Comparison of ENCODE assay signal across 1 cellular context in genomic region chr2:184444217-184444616, GRCh38.
TF ChIP-seq lines count a peak whose summit lies in the region.

No MANE protein-coding gene starts in this region.

TF ChIP-seq in GM12878, 131 proteins besides CTCF, POLR2A, EP300 and RAD21 (continued from another document and continues in another):
- TF ChIP-seq CUX1 (IDR thresholded peaks at IDR 0.05; ENCODE audit: insufficient replicate concordance, low read depth, low read length): no peak
- TF ChIP-seq HSF1 (IDR thresholded peaks at IDR 0.05; ENCODE audit: low read depth, low read length): no peak
- no peak for TF ChIP-seq NKRF (conservative IDR thresholded peaks at IDR 0.05)
- TF ChIP-seq ZBED1 (IDR thresholded peaks at IDR 0.05; ENCODE audit: borderline replicate concordance): no peak
- no peak for TF ChIP-seq ZNF24 (IDR thresholded peaks at IDR 0.05)
- no peak for TF ChIP-seq SREBF2 (IDR thresholded peaks at IDR 0.05; ENCODE audit: low read length)
- TF ChIP-seq CREM (IDR thresholded peaks at IDR 0.05; ENCODE audit: low read depth): peak; percentile 44; the same call in 1 of the 2 replicates
- TF ChIP-seq CHD2 (IDR thresholded peaks at IDR 0.05; ENCODE audit: borderline replicate concordance, low read depth, low read length): no peak
- peak; percentile 37; the same call in 1 of the 2 replicates for TF ChIP-seq IRF4 (IDR thresholded peaks at IDR 0.05; ENCODE audit: low read depth, low read length)
- no peak for TF ChIP-seq ZNF384 (IDR thresholded peaks at IDR 0.05; ENCODE audit: borderline replicate concordance, low read depth, low read length)
- TF ChIP-seq SIX5 (IDR thresholded peaks at IDR 0.05; ENCODE audit: low read depth, low read length, severe bottlenecking): no peak
- TF ChIP-seq CEBPB (IDR thresholded peaks at IDR 0.05; ENCODE audit: borderline replicate concordance in 1 of 2, low read depth in 2 of 2, low read length in 2 of 2): no peak; a peak in 1 of 4 replicates
- peak; percentile 93 for TF ChIP-seq TCF3 (IDR thresholded peaks at IDR 0.05; ENCODE audit: borderline replicate concordance, insufficient read depth, low read depth, low read length)
- peak; percentile 86 for TF ChIP-seq DPF2 (IDR thresholded peaks at IDR 0.05)
- no peak for TF ChIP-seq KAT2A (conservative IDR thresholded peaks at IDR 0.05; ENCODE audit: control insufficient read depth, low read depth, low read length)
- no peak for TF ChIP-seq FOS (IDR thresholded peaks at IDR 0.05; ENCODE audit: borderline replicate concordance, extremely low read depth, insufficient read length)
- TF ChIP-seq POLR2AphosphoS2 (IDR thresholded peaks at IDR 0.05; ENCODE audit: low read depth, low read length): no peak
- TF ChIP-seq ATF7 (IDR thresholded peaks at IDR 0.05; ENCODE audit: low read depth): peak; percentile 68
- 0 out of 4 replicates have a peak, but pooled peaks of 1 of the 2 experiments have one; percentile 15 for TF ChIP-seq BHLHE40 (IDR thresholded peaks at IDR 0.05; ENCODE audit: borderline replicate concordance in 1 of 2, low read depth in 2 of 2, low read length in 1 of 2)
- no peak for TF ChIP-seq ZNF687 (IDR thresholded peaks at IDR 0.05)
- no peak for TF ChIP-seq IRF5 (IDR thresholded peaks at IDR 0.05; ENCODE audit: borderline replicate concordance)
- no peak; the same call in 1 of the 3 replicates for TF ChIP-seq POU2F2 (IDR thresholded peaks at IDR 0.05; ENCODE audit: borderline replicate concordance, low read depth, low read length)
- TF ChIP-seq MTA3 (IDR thresholded peaks at IDR 0.05; ENCODE audit: borderline replicate concordance, low read length): peak; percentile 61; the same call in 1 of the 2 replicates
- TF ChIP-seq SMAD5 (IDR thresholded peaks at IDR 0.05; ENCODE audit: low read depth): no peak
- no peak for TF ChIP-seq ASH2L (IDR thresholded peaks at IDR 0.05; ENCODE audit: borderline replicate concordance, low read depth)
- peak; percentile 72 for TF ChIP-seq EED (IDR thresholded peaks at IDR 0.05; ENCODE audit: low read depth)
- TF ChIP-seq SKIL (IDR thresholded peaks at IDR 0.05; ENCODE audit: low read depth, poor library complexity, severe bottlenecking): peak; percentile 89
- TF ChIP-seq SUZ12 (IDR thresholded peaks at IDR 0.05; ENCODE audit: unreplicated experiment): no peak
- no peak for TF ChIP-seq TAF1 (IDR thresholded peaks at IDR 0.05; ENCODE audit: borderline replicate concordance, low read depth, low read length)
- peak; percentile 18; the same call in 1 of the 2 replicates for TF ChIP-seq JUND (IDR thresholded peaks at IDR 0.05; ENCODE audit: low read depth, low read length)
- TF ChIP-seq STAT3 (IDR thresholded peaks at IDR 0.05; ENCODE audit: low read depth, low read length): 0 out of 2 replicates have a peak, but pooled peaks have one; percentile 31
- no peak for TF ChIP-seq TARDBP (IDR thresholded peaks at IDR 0.05; ENCODE audit: borderline replicate concordance)
- TF ChIP-seq ELK1 (IDR thresholded peaks at IDR 0.05; ENCODE audit: low read depth, low read length): no peak
- no peak for TF ChIP-seq NR2C2 (IDR thresholded peaks at IDR 0.05; ENCODE audit: borderline replicate concordance, control insufficient read depth, insufficient read length, low read depth)
- TF ChIP-seq NFXL1 (IDR thresholded peaks at IDR 0.05; ENCODE audit: borderline replicate concordance): no peak
- no peak for TF ChIP-seq POLR2AphosphoS5 (IDR thresholded peaks at IDR 0.05; ENCODE audit: low read length)
- TF ChIP-seq CEBPZ (IDR thresholded peaks at IDR 0.05; ENCODE audit: low read depth, low read length): no peak
